11 cellular contexts compared by ENCODE assay signal in genomic region chr4:87677731-87678130, GRCh38. TPM values are rescaled to one million over a fixed set of nuclear protein-coding genes. Genes with fewer than 3 reads are reported as not detected.
DNase-seq lines count a peak whose midpoint lies in the region; ATAC-seq and TF ChIP-seq lines count a peak whose summit lies in the region.
"Had no signal": no experiment of that assay in that cellular context is flagged by ENCODE, and none has a peak within 500 bp of the region (broad histone marks: within the 10 kb centered on the region; RNA-seq: fewer than 3 reads in every experiment).

No MANE protein-coding gene starts in this region.

- ATAC-seq in GM18517 (IDR thresholded peaks at IDR 0.05; ENCODE audit: unreplicated experiment) (peak; percentile 93), GM21723 (IDR thresholded peaks at IDR 0.05; ENCODE audit: unreplicated experiment) (peak; percentile 79), HG03460 (IDR thresholded peaks at IDR 0.05; ENCODE audit: unreplicated experiment) (peak; percentile 65), PC-3 (no peak)

- H3K27me3 ChIP-seq in PC-3 (ENCODE audit: low read length): no peaks in the 10 kb centered on the region
- H3K27me3 ChIP-seq in PC-9 (ENCODE audit: insufficient read depth, low read depth): no peaks in the 10 kb centered on the region

- no peaks in the 10 kb centered on the region for H3K79me2 ChIP-seq in PC-3 (ENCODE audit: low read length)
- no peaks in the 10 kb centered on the region for H3K79me2 ChIP-seq in PC-9 (ENCODE audit: low read depth)

- no peak overlapping the region for H3K27ac ChIP-seq in PC-3 (ENCODE audit: low read length)
- H3K27ac ChIP-seq in PC-9: no peak overlapping the region

- H3K9me3 ChIP-seq in PC-3 (ENCODE audit: low read length) (no peaks in the 10 kb centered on the region), PC-9 (ENCODE audit: insufficient read depth, low read depth) (no peaks in the 10 kb centered on the region)

- H4K20me1 ChIP-seq in PC-3 (ENCODE audit: low read length) (no peaks in the 10 kb centered on the region), PC-9 (ENCODE audit: insufficient read depth) (no peaks in the 10 kb centered on the region)

- POLR2A ChIA-PET in PC-3 (lab: Charles Lee; ENCODE audit: unreplicated experiment): no interaction called here
- POLR2A ChIA-PET in PC-9 (lab: Charles Lee; ENCODE audit: unreplicated experiment): no interaction called here

- H3K36me3 ChIP-seq in PC-3 (ENCODE audit: low read depth, low read length) (no peaks in the 10 kb centered on the region), PC-9 (ENCODE audit: low read depth) (no peaks in the 10 kb centered on the region)

- peak; percentile 1 for DNase-seq in left kidney (ENCODE audit: low read depth, low spot score)
- no peak for DNase-seq in PC-3
- DNase-seq in SKM-1 (lab: John Stamatoyannopoulos, UW; ENCODE audit: unreplicated experiment): no peak
- no peak for DNase-seq in SHP77 treated with DMSO at 0.1 percent for 48 hours (lab: John Stamatoyannopoulos, UW)
- DNase-seq in PC-9: no peak
- DNase-seq: activated gamma-delta T cell, cortex of kidney, OCI-M1 had no signal

- H3F3A ChIP-seq in PC-3 (ENCODE audit: low read length, unreplicated experiment) (no peaks in the 10 kb centered on the region), PC-9 (ENCODE audit: insufficient read depth, low read depth) (no peaks in the 10 kb centered on the region)

- H2AFZ ChIP-seq in PC-3 (ENCODE audit: low read length): no peak overlapping the region
- no peak overlapping the region for H2AFZ ChIP-seq in PC-9

- no peak overlapping the region for H3K4me3 ChIP-seq in PC-3 (ENCODE audit: low read length)
- no peak overlapping the region for H3K4me3 ChIP-seq in PC-9

- no peak overlapping the region for H3K9ac ChIP-seq in PC-3 (ENCODE audit: low read length)

- H3K4me2 ChIP-seq in PC-3 (ENCODE audit: low read length): no peak overlapping the region
- no peak overlapping the region for H3K4me2 ChIP-seq in PC-9

- CTCF ChIA-PET in PC-3 (lab: Charles Lee): interaction anchor here (0.6 kb wide), 1 partner anchor 375 kb away, joined by 5 read pairs; no protein-coding TSS in a partner anchor
- CTCF ChIA-PET in PC-9 (lab: Charles Lee): interaction anchor here (0.9 kb wide), 1 partner anchor 134 kb away, joined by 3 read pairs; no protein-coding TSS in a partner anchor

- H3K9me2 ChIP-seq in PC-3 (replicated peaks; ENCODE audit: low read length) (no peaks in the 10 kb centered on the region), PC-9 (ENCODE audit: insufficient read depth) (no peaks in the 10 kb centered on the region)

- no TSS peak for BruUV-seq in PC-3 (replicated peaks; lab: Mats Ljungman, UMichigan)
- BruUV-seq in PC-9 (replicated peaks; lab: Mats Ljungman, UMichigan): no TSS peak

- H3K4me1 ChIP-seq in PC-3 (ENCODE audit: insufficient read depth, low read length) (no peaks in the 10 kb centered on the region), PC-9 (replicated peaks; ENCODE audit: insufficient read depth) (no peaks in the 10 kb centered on the region)

- intact Hi-C loops in PC-3 (cut with micrococcal nuclease) (loop anchor here (1.0 to 10.0 kb wide), 2 partner anchors 134 to 297 kb away; partner anchors contain the start of gene SPP1), PC-9 (cut with micrococcal nuclease; ENCODE audit: unreplicated experiment) (loop anchor here (5.0 to 10.0 kb wide), 3 partner anchors 133 to 535 kb away; no protein-coding TSS in a partner anchor)

- TF ChIP-seq CTCF in PC-3 (conservative IDR thresholded peaks at IDR 0.05; ENCODE audit: low read depth, low read length) (no peak), PC-9 (conservative IDR thresholded peaks at IDR 0.05) (no peak)

RNA-seq across cellular contexts. Expression of gene DMP1, which starts 27.7 kb away (rescaled TPM):
- not detected in 2 replicates for total RNA-seq in PC-3 (2014; rRNA removed)
- not detected in 2 replicates for total RNA-seq in PC-9 (2021)
